ENCODE assay signal across 11 cellular contexts in genomic region chr1:67748147-67748546, GRCh38.
DNase-seq lines count a peak whose midpoint lies in the region; ATAC-seq, FAIRE-seq and TF ChIP-seq lines count a peak whose summit lies in the region.
"Had no signal": no experiment of that assay in that cellular context is flagged by ENCODE, and none has a peak within 500 bp of the region (broad histone marks: within the 10 kb centered on the region; RNA-seq: fewer than 3 reads in every experiment).

No MANE protein-coding gene starts in this region.

- H3K4me3 ChIP-seq in GM23338 (no peak overlapping the region), astrocyte (ENCODE audit: insufficient read depth, low read depth, low read length) (peak overlapping the region; percentile 21), liver (ENCODE audit: low read depth in 1 of 3, low read length in 3 of 3) (peak overlapping the region in 2 of 3 donors; percentile 22 to 24), stomach (peak overlapping the region in 3 of 4 donors; percentile 13 to 23 (median 23)), lower leg skin (ENCODE audit: low read depth, poor library complexity, severe bottlenecking) (no peak overlapping the region)

- no peaks in the 10 kb centered on the region for H3K9me3 ChIP-seq in astrocyte (ENCODE audit: insufficient read depth, low read depth, low read length)
- H3K9me3 ChIP-seq in liver (ENCODE audit: control insufficient read depth in 4 of 4, low read length in 3 of 4) = no peaks in the 10 kb centered on the region
- no peaks in the 10 kb centered on the region for H3K9me3 ChIP-seq in stomach

- H3K4me2 ChIP-seq in GM23338 = peak overlapping the region; percentile 50
- peak overlapping the region; percentile 72 for H3K4me2 ChIP-seq in astrocyte (ENCODE audit: low read length)

- H3K4me1 ChIP-seq in GM23338 (ENCODE audit: insufficient read depth) (peaks cover 68% of the 10 kb centered on the region), astrocyte (ENCODE audit: insufficient read depth, low read length) (peaks cover 55% of the 10 kb centered on the region), liver (ENCODE audit: control insufficient read depth in 4 of 4, insufficient read depth in 4 of 4, low read length in 3 of 4) (peaks cover 7 to 34% (median 27%) of the 10 kb centered on the region in 4 donors), stomach (peaks cover 47 to 92% (median 72%) of the 10 kb centered on the region in 4 donors)

- H3K9me3 Mint-ChIP-seq in GM23338 (no peaks in the 10 kb centered on the region), astrocyte (ENCODE audit: unreplicated experiment) (no peaks in the 10 kb centered on the region)
- H3K9me3 Mint-ChIP-seq in activated T-cell treated with anti-CD3 and anti-CD28 coated beads, Interleukin-2, amount 50 U/mL, for 24 hours = no peaks in the 10 kb centered on the region
- H3K9me3 Mint-ChIP-seq: activated T-helper 17 cell treated with anti-CD3 and anti-CD28 coated beads, Interleukin-2, amount 50 U/mL, for 72 hours had no signal

- H2AFZ ChIP-seq in GM23338 = no peak overlapping the region
- no peak overlapping the region for H2AFZ ChIP-seq in astrocyte (ENCODE audit: low read depth, low read length)

- H3K4me3 Mint-ChIP-seq in GM23338 (peak overlapping the region; percentile 38; the same call in 1 of the 3 replicates), astrocyte (ENCODE audit: unreplicated experiment) (no peak overlapping the region)
- no peak overlapping the region for H3K4me3 Mint-ChIP-seq in activated T-cell treated with anti-CD3 and anti-CD28 coated beads, Interleukin-2, amount 50 U/mL, for 24 hours
- H3K4me3 Mint-ChIP-seq: activated T-helper 17 cell treated with anti-CD3 and anti-CD28 coated beads, Interleukin-2, amount 50 U/mL, for 72 hours had no signal

- FAIRE-seq in astrocyte (lab: Jason Lieb, UNC) = no peak
- FAIRE-seq: TTC549 had no signal

- ATAC-seq in GM23338 = no peak

- intact Hi-C loops in stomach (cut with DNase I; ENCODE audit: low total_unique reads) = no loop called here
- intact Hi-C loops in lower leg skin (cut with DNase I; ENCODE audit: low total_unique reads) = no loop called here

- H3K79me2 ChIP-seq in GM23338 (replicated peaks; ENCODE audit: insufficient read depth) (no peaks in the 10 kb centered on the region), astrocyte (ENCODE audit: insufficient read depth, low read length) (peaks cover 76% of the 10 kb centered on the region)

- H3K36me3 Mint-ChIP-seq in GM23338 (ENCODE audit: low read depth) = no peaks in the 10 kb centered on the region
- peaks cover 2% of the 10 kb centered on the region for H3K36me3 Mint-ChIP-seq in astrocyte (ENCODE audit: low read depth, unreplicated experiment)
- no peaks in the 10 kb centered on the region for H3K36me3 Mint-ChIP-seq in activated T-cell treated with anti-CD3 and anti-CD28 coated beads, Interleukin-2, amount 50 U/mL, for 24 hours (ENCODE audit: low read depth)

- no peak for DNase-seq in GM23338 (ENCODE audit: low spot score)
- no peak for DNase-seq in astrocyte (ENCODE audit: low read depth)
- no peak for DNase-seq in stomach
- no peak for DNase-seq in activated T-cell treated with anti-CD3 and anti-CD28 coated beads, Interleukin-2, amount 50 U/mL, for 24 hours
- no peak for DNase-seq in SKM-1 treated with dmso at 0.1 percent for 144 hours (lab: John Stamatoyannopoulos, UW; ENCODE audit: unreplicated experiment)
- no peak for DNase-seq in lower leg skin (ENCODE audit: low spot score in 2 of 2)
- DNase-seq in hepatic stellate cell (ENCODE audit: low spot score) = no peak
- DNase-seq: occipital lobe had no signal

- WGBS in liver = 11% methylated on average over 2 of the region's 2 CpGs
- WGBS in stomach, 5 donors = 11 to 31% (median 21%) methylated on average over 2 of the region's 2 CpGs
- WGBS in lower leg skin, 2 donors = 24 to 42% methylated on average over 2 of the region's 2 CpGs

- peaks cover 93% of the 10 kb centered on the region for H3K4me1 Mint-ChIP-seq in GM23338
- peaks cover 69% of the 10 kb centered on the region for H3K4me1 Mint-ChIP-seq in astrocyte (ENCODE audit: low read depth, unreplicated experiment)
- H3K4me1 Mint-ChIP-seq in activated T-cell treated with anti-CD3 and anti-CD28 coated beads, Interleukin-2, amount 50 U/mL, for 24 hours (ENCODE audit: low read depth) = peaks cover 21% of the 10 kb centered on the region

- TF ChIP-seq EP300 in stomach (IDR thresholded peaks at IDR 0.05) = no peak

- TF ChIP-seq CTCF in GM23338 (conservative IDR thresholded peaks at IDR 0.05; ENCODE audit: low read depth in 2 of 2) (no peak), astrocyte (IDR thresholded peaks at IDR 0.05; ENCODE audit: insufficient read depth, low read depth, low read length) (no peak), liver (IDR thresholded peaks at IDR 0.05; ENCODE audit: low read depth, low read length, missing input control) (no peak), stomach (IDR thresholded peaks at IDR 0.05) (no peak), lower leg skin (IDR thresholded peaks at IDR 0.05) (no peak)

- H4K20me1 ChIP-seq in GM23338 (replicated peaks; ENCODE audit: insufficient read depth) = no peaks in the 10 kb centered on the region
- H4K20me1 ChIP-seq in astrocyte (ENCODE audit: insufficient read depth, low read length) = peaks cover 15% of the 10 kb centered on the region

- no peaks in the 10 kb centered on the region for H3K36me3 ChIP-seq in GM23338 (ENCODE audit: insufficient read depth)
- no peaks in the 10 kb centered on the region for H3K36me3 ChIP-seq in astrocyte (ENCODE audit: insufficient read depth, low read length)
- no peaks in the 10 kb centered on the region for H3K36me3 ChIP-seq in liver (ENCODE audit: control insufficient read depth in 4 of 4, insufficient read depth in 3 of 4, low read depth in 1 of 4, low read length in 3 of 4)
- no peaks in the 10 kb centered on the region for H3K36me3 ChIP-seq in stomach

- H3F3A ChIP-seq in GM23338 (replicated peaks; ENCODE audit: low read depth) = no peaks in the 10 kb centered on the region

- H3K27me3 ChIP-seq in GM23338 (ENCODE audit: insufficient read depth) = peaks cover 13% of the 10 kb centered on the region; the same call in 1 of the 2 replicates
- H3K27me3 ChIP-seq in astrocyte (ENCODE audit: insufficient read depth, low read length) = no peaks in the 10 kb centered on the region
- no peaks in the 10 kb centered on the region for H3K27me3 ChIP-seq in liver (ENCODE audit: control insufficient read depth in 4 of 4, insufficient read depth in 4 of 4, low read length in 3 of 4)
- no peaks in the 10 kb centered on the region for H3K27me3 ChIP-seq in stomach

- no peaks in the 10 kb centered on the region for H3K9me2 ChIP-seq in GM23338 (ENCODE audit: insufficient read depth)

- H3K27ac Mint-ChIP-seq in GM23338 = no peak overlapping the region; the same call in 1 of the 2 replicates
- H3K27ac Mint-ChIP-seq in astrocyte (ENCODE audit: unreplicated experiment) = peak overlapping the region; percentile 98
- H3K27ac Mint-ChIP-seq in activated T-cell treated with anti-CD3 and anti-CD28 coated beads, Interleukin-2, amount 50 U/mL, for 24 hours = no peak overlapping the region
- H3K27ac Mint-ChIP-seq: activated T-helper 17 cell treated with anti-CD3 and anti-CD28 coated beads, Interleukin-2, amount 50 U/mL, for 72 hours had no signal

- H3K27me3 Mint-ChIP-seq in GM23338 (ENCODE audit: insufficient read depth, low read depth, poor library complexity) = peaks cover 9% of the 10 kb centered on the region
- H3K27me3 Mint-ChIP-seq in astrocyte (ENCODE audit: low read depth, unreplicated experiment) = no peaks in the 10 kb centered on the region
- peaks cover 21% of the 10 kb centered on the region for H3K27me3 Mint-ChIP-seq in activated T-cell treated with anti-CD3 and anti-CD28 coated beads, Interleukin-2, amount 50 U/mL, for 24 hours

- H3K27ac ChIP-seq in GM23338 (ENCODE audit: low read depth) (no peak overlapping the region), astrocyte (ENCODE audit: low read depth, low read length) (peak overlapping the region; percentile 90), liver (ENCODE audit: low read depth in 1 of 2, low read length in 2 of 2) (peak overlapping the region; percentile 87 to 88), stomach (peak overlapping the region; percentile 80 to 93 (median 88))

- TF ChIP-seq POLR2A in stomach (IDR thresholded peaks at IDR 0.05) (no peak), lower leg skin (IDR thresholded peaks at IDR 0.05) (no peak)

- TF ChIP-seq RAD21 in liver (IDR thresholded peaks at IDR 0.05) = no peak

- H3K9ac ChIP-seq in astrocyte (ENCODE audit: low read length) = peak overlapping the region; percentile 35
- H3K9ac ChIP-seq in liver (ENCODE audit: low read depth in 1 of 2, low read length in 2 of 2) = peak overlapping the region; percentile 28 to 57

TF ChIP-seq in GM23338, 12 proteins besides CTCF, POLR2A, EP300 and RAD21:
- TF ChIP-seq POLR2AphosphoS5 (IDR thresholded peaks at IDR 0.05; ENCODE audit: low read depth) = no peak
- TF ChIP-seq STAT1 (IDR thresholded peaks at IDR 0.05; ENCODE audit: unreplicated experiment) = no peak
- TF ChIP-seq ETS1 (IDR thresholded peaks at IDR 0.05) = no peak
- TF ChIP-seq JUNB (IDR thresholded peaks at IDR 0.05; ENCODE audit: unreplicated experiment) = no peak

TF ChIP-seq in liver, 16 proteins besides CTCF, POLR2A, EP300 and RAD21:
- TF ChIP-seq HNF4A (conservative IDR thresholded peaks at IDR 0.05) (peak in 1 of 2 donors; percentile 32), HNF4G (IDR thresholded peaks at IDR 0.05) (no peak)
TF ChIP-seq in liver: peak in this region for 1.

Comparison
In these comparisons a context has a peak if more than half of its experiments do, and no peak if none do; other contexts are left out.
1. H3K4me3 ChIP-seq: peak in astrocyte (single experiment), liver (2 of 3) and stomach (3 of 4); none in GM23338 (single experiment) and lower leg skin (single experiment).